ENCODE assay signal across 15 cellular contexts in genomic region chr1:219772265-219773036, GRCh38.
"Had no signal": no experiment of that assay in that cellular context is flagged by ENCODE, and none has a peak within 500 bp of the region (broad histone marks: within the 10 kb centered on the region; RNA-seq: fewer than 3 reads in every experiment).

No MANE protein-coding gene starts in this region.

- H3K27me3 ChIP-seq: sigmoid colon, spleen, suprapubic skin had no signal

- FAIRE-seq: endometrium, kidney had no signal

- H3K4me1 ChIP-seq: psoas muscle, sigmoid colon, spleen, suprapubic skin had no signal

- H3K4me3 ChIP-seq: psoas muscle, sigmoid colon, spleen, suprapubic skin had no signal

- H3K4me1 Mint-ChIP-seq: nephron had no signal

- H3K36me3 ChIP-seq: sigmoid colon, spleen, suprapubic skin had no signal

- H3K36me3 Mint-ChIP-seq: type B pancreatic cell had no signal

- H3K27ac Mint-ChIP-seq: activated T-helper 1 cell treated with anti-CD3 and anti-CD28 coated beads, Interleukin-12 subunit alpha, Interleukin-12 subunit beta, Interleukin-2, Interleukin-4 antibody, amounts not matched to agents 30 ng/mL and 10 ng/mL and 1 ng/mL, durations not matched to agents 14 hours and 24 hours and 36 hours; nephron; stimulated activated naive CD8-positive, alpha-beta T cell treated with anti-CD3 and anti-CD28 coated beads, Interleukin-15, Interleukin-2, amounts not matched to agents 100 ng/mL and 50 ng/mL, for 24 hours; type B pancreatic cell had no signal

- H3K27ac ChIP-seq: psoas muscle, sigmoid colon, spleen, suprapubic skin had no signal

- H3K4me3 Mint-ChIP-seq: activated T-helper 1 cell treated with anti-CD3 and anti-CD28 coated beads, Interleukin-12 subunit alpha, Interleukin-12 subunit beta, Interleukin-2, Interleukin-4 antibody, amounts not matched to agents 30 ng/mL and 10 ng/mL and 1 ng/mL, durations not matched to agents 14 hours and 24 hours and 36 hours; nephron; stimulated activated naive CD8-positive, alpha-beta T cell treated with anti-CD3 and anti-CD28 coated beads, Interleukin-15, Interleukin-2, amounts not matched to agents 100 ng/mL and 50 ng/mL, for 24 hours; type B pancreatic cell had no signal

- H3K27me3 Mint-ChIP-seq: stimulated activated naive CD8-positive, alpha-beta T cell treated with anti-CD3 and anti-CD28 coated beads, Interleukin-15, Interleukin-2, amounts not matched to agents 100 ng/mL and 50 ng/mL, for 24 hours; type B pancreatic cell had no signal

- DNase-seq: activated CD4-positive, alpha-beta T cell treated with anti-CD3 and anti-CD28 coated beads, Interleukin-2, amount 50 U/mL, for 1 hour; activated CD8-positive, alpha-beta memory T cell treated with anti-CD3 and anti-CD28 coated beads for 24 hours; activated naive CD4-positive, alpha-beta T cell; aorta; hippocampal formation; kidney; psoas muscle; sigmoid colon; spleen had no signal

- H3K9me3 ChIP-seq: psoas muscle, sigmoid colon, suprapubic skin had no signal
